ENCODE assay signal across 25 cellular contexts in genomic region chr6:120202878-120203277, GRCh38.
"Had no signal": no experiment of that assay in that cellular context is flagged by ENCODE, and none has a peak within 500 bp of the region (broad histone marks: within the 10 kb centered on the region; RNA-seq: fewer than 3 reads in every experiment).

No MANE protein-coding gene starts in this region.

- DNase-seq: hippocampal formation; kidney glomerular epithelial cell; left colon; left lung; mesendoderm; naive B cell; natural killer cell; nephron progenitor cell; occipital lobe; ovary; stimulated activated CD4-positive, alpha-beta T cell treated with anti-CD3 and anti-CD28 coated beads, Interleukin-12 subunit alpha, Interleukin-12 subunit beta, amount 100 ng/mL, for 4 hours; stimulated activated CD4-positive, alpha-beta T cell treated with anti-CD3 and anti-CD28 coated beads, Interleukin-15, amount 100 ng/mL, for 24 hours; stimulated activated CD4-positive, alpha-beta T cell treated with anti-CD3 and anti-CD28 coated beads, Interleukin-2, amount 100 ng/mL, for 24 hours; stimulated activated CD4-positive, alpha-beta T cell treated with anti-CD3 and anti-CD28 coated beads, Interleukin-4, amount 100 ng/mL, for 1 hour; stimulated activated naive CD4-positive, alpha-beta T cell; tibial artery; trophoblast cell; upper lobe of right lung had no signal

- H3K4me3 ChIP-seq: left lung, lung, neural progenitor cell, ovary, right atrium auricular region, skin epidermis, suprapubic skin, thoracic aorta, tibial artery, upper lobe of right lung had no signal

- ATAC-seq: left colon, left lung, natural killer cell, sciatic nerve, upper lobe of right lung had no signal
